ENCODE assay signal across 10 cellular contexts in the genomic region with DNA sequence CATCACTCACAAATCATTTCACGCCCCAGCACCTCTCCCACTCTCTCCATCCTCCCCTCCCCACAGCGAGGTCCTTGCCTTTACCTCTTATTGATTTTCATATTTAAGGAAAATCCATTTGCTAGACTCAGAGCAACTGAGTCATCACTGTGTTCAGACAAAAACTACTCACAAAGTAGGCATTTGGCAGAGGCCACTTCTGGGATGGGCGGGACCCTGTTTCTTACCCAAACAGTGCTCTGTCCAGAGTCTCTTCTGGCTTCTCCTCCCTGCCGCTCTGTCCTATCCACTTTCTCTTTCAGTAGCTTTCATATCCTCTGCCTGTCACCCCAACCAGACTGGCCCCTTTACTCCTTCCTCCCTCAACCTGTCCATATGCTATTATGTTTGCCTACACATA. TPM values are rescaled to one million over a fixed set of nuclear protein-coding genes. Genes with fewer than 3 reads are reported as not detected.
DNase-seq lines count a peak whose midpoint lies in the region; ATAC-seq, FAIRE-seq and TF ChIP-seq lines count a peak whose summit lies in the region.
"Had no signal": no experiment of that assay in that cellular context is flagged by ENCODE, and none has a peak within 500 bp of the region (broad histone marks: within the 10 kb centered on the region; RNA-seq: fewer than 3 reads in every experiment).

No MANE protein-coding gene starts in this region.

- no peak for FAIRE-seq in GM19239 (lab: Jason Lieb, UNC)
- FAIRE-seq in kidney (lab: Jason Lieb, UNC): no peak

- intact Hi-C loops in CD14-positive monocyte (cut with micrococcal nuclease) (no loop called here), kidney (cut with DNase I) (no loop called here)

- no peak for ATAC-seq in HG02870 (IDR thresholded peaks at IDR 0.05; ENCODE audit: unreplicated experiment)

- peaks cover 0 to 8% of the 10 kb centered on the region in 2 donors for H3K4me1 ChIP-seq in kidney (ENCODE audit: control insufficient read depth in 1 of 2, insufficient read depth in 1 of 2, low read depth in 1 of 2, low read length in 2 of 2)

- TF ChIP-seq CTCF in CD14-positive monocyte (IDR thresholded peaks at IDR 0.05) (no peak), fibroblast of pulmonary artery (IDR thresholded peaks at IDR 0.05; ENCODE audit: low read length, missing control alignments) (no peak), kidney (IDR thresholded peaks at IDR 0.05; ENCODE audit: borderline replicate concordance, extremely low read depth, insufficient read depth) (no peak)

- peaks cover 0 to 11% (median 0%) of the 10 kb centered on the region in 7 donors for H3K9me3 Mint-ChIP-seq in CD14-positive monocyte

- H3K4me3 Mint-ChIP-seq in CD14-positive monocyte: no peak overlapping the region
- H3K4me3 Mint-ChIP-seq: activated naive CD8-positive, alpha-beta T cell had no signal

- H3K9me3 ChIP-seq in kidney (ENCODE audit: control insufficient read depth in 1 of 2, low read length in 2 of 2): no peaks in the 10 kb centered on the region

- H3K4me3 ChIP-seq in fibroblast of pulmonary artery (replicated peaks; ENCODE audit: low read depth, low read length): peak overlapping the region; percentile 11
- H3K4me3 ChIP-seq in kidney (ENCODE audit: low read length in 2 of 2): no peak overlapping the region

- H3K27ac Mint-ChIP-seq in CD14-positive monocyte: peak overlapping the region in 6 of 7 donors; percentile 50 to 88 (median 74)
- H3K27ac Mint-ChIP-seq: activated naive CD8-positive, alpha-beta T cell had no signal

- DNase-seq in CD14-positive monocyte (ENCODE audit: low spot score) (no peak), RPMI8226 (peak; percentile 29), fibroblast of pulmonary artery (ENCODE audit: low read depth) (peak; percentile 77), renal cortical epithelial cell (ENCODE audit: low read depth) (peak; percentile 35), GM19239 (ENCODE audit: insufficient read length, low spot score) (no peak), kidney (no peak)
- DNase-seq in stimulated activated naive CD4-positive, alpha-beta T cell treated with Interleukin-2 at 50 U/mL for 16 hours (lab: John Stamatoyannopoulos, UW): no peak
- DNase-seq: NCI-H187 had no signal

- peaks cover 24 to 38% (median 32%) of the 10 kb centered on the region in 3 donors for H3K27me3 Mint-ChIP-seq in CD14-positive monocyte (ENCODE audit: low read depth in 3 of 3)

- peaks cover 60% of the 10 kb centered on the region for H3K4me1 Mint-ChIP-seq in CD14-positive monocyte

- no peaks in the 10 kb centered on the region for H3K36me3 ChIP-seq in kidney (ENCODE audit: control insufficient read depth in 1 of 2, insufficient read depth in 2 of 2, low read length in 2 of 2)

- peaks cover 11 to 20% of the 10 kb centered on the region in 2 donors for H3K36me3 Mint-ChIP-seq in CD14-positive monocyte

- H3K27ac ChIP-seq in kidney (ENCODE audit: low read depth in 2 of 2, low read length in 2 of 2): no peak overlapping the region

- no peak overlapping the region for H3K9ac ChIP-seq in kidney (ENCODE audit: low read length in 2 of 2)

RNA-seq across cellular contexts. Expression of a gene that starts 2.4 kb away (rescaled TPM):
- polyA plus RNA-seq in CD14-positive monocyte: under 1 TPM; 0.37 to 0.89 TPM
- total RNA-seq in renal cortical epithelial cell: 5.2 and 17.1 TPM in 2 replicates
- 23.0 TPM for total RNA-seq in kidney
- polyA plus RNA-seq in kidney (ENCODE audit: insufficient read depth, low read depth, low replicate concordance): 1.7 TPM

RNA-seq across cellular contexts. Expression of a gene that starts 29.6 kb away (rescaled TPM):
- 100 to 1,000 TPM in 1 of 2 donors, 10 to 100 TPM in 1; 98.8 to 111 TPM for polyA plus RNA-seq in CD14-positive monocyte
- 253 and 495 TPM in 2 replicates for total RNA-seq in renal cortical epithelial cell
- 236 TPM for total RNA-seq in kidney
- 211 TPM for polyA plus RNA-seq in kidney (ENCODE audit: insufficient read depth, low read depth, low replicate concordance)

Comparison
In these comparisons a context has a peak if more than half of its experiments do, and no peak if none do; other contexts are left out.
1. DNase-seq: peak in RPMI8226 (single experiment), fibroblast of pulmonary artery (single experiment) and renal cortical epithelial cell (single experiment); none in CD14-positive monocyte (single experiment), GM19239 (single experiment), stimulated activated naive CD4-positive, alpha-beta T cell treated with Interleukin-2 at 50 U/mL for 16 hours (single experiment) and kidney (single experiment).